Comparison of ENCODE assay signal across 24 cellular contexts in the genomic region with DNA sequence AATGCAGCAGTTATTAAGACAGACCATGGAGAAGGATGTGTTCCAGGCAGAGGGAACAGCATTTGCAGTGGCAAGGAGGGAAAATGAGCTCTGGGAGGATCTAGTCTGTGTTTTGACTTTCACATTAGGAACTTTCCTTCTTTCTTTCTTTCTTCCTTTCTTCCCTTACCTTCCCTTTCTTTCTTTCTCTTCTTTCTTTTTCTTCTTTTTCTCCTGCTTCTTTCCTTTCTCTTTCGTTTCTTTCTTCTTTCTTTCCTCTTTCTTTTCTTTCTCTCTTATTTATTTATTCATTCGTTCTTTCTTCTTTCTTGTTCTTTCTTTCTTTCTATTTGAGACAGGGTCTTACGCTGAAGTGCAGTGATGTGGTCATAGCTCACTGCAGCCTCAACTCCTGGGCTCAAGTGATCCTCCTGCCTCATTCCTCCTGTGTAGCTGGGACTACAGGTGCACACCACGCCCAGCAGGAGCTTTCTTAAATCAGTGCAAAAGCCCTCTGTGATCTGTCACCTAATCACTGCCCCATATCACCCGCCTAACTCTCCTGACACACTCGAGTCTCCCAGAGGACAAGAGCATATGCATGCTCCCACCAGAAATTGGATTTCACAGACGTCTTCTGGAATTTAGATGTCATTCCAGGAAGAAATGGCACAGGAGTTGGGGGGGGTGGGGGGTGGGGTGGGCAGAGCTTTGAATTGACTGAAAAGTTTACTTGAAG. TPM values are rescaled to one million over a fixed set of nuclear protein-coding genes. Genes with fewer than 3 reads are reported as not detected.
A peak's percentile ranks its signal among the peaks of the same experiment; 100 is the strongest.
DNase-seq lines count a peak whose midpoint lies in the region; ATAC-seq, FAIRE-seq and TF ChIP-seq lines count a peak whose summit lies in the region.
"Had no signal": no experiment of that assay in that cellular context is flagged by ENCODE, and none has a peak within 500 bp of the region (broad histone marks: within the 10 kb centered on the region; RNA-seq: fewer than 3 reads in every experiment).

No MANE protein-coding gene starts in this region.

- TF ChIP-seq POLR2A in K562 (conservative IDR thresholded peaks at IDR 0.05): no peak

- no peak for FAIRE-seq in K562 (lab: Jason Lieb, UNC)
- FAIRE-seq: A549, G401.6, GM12892, GM19239, H1 had no signal

- TF ChIP-seq CTCF in K562 (IDR thresholded peaks at IDR 0.05 in 2 of 3, conservative IDR thresholded peaks at IDR 0.05 in 1 of 3; ENCODE audit: insufficient read depth in 2 of 3, low read depth in 1 of 3, low read length in 3 of 3) (no peak), psoas muscle (IDR thresholded peaks at IDR 0.05) (no peak)

- H3K27me3 ChIP-seq in K562 (ENCODE audit: control insufficient read depth in 2 of 2, insufficient read depth in 2 of 2, low read length in 2 of 2): peaks cover 0 to 5% of the 10 kb centered on the region in 2 experiments; a peak in 1 of 5 replicates
- H3K27me3 ChIP-seq in psoas muscle (ENCODE audit: insufficient read depth in 3 of 3, low read length in 2 of 3): no peaks in the 10 kb centered on the region
- no peaks in the 10 kb centered on the region for H3K27me3 ChIP-seq in skeletal muscle tissue (ENCODE audit: control insufficient read depth in 3 of 3, insufficient read depth in 3 of 3, low read length in 3 of 3)

- CTCF ChIA-PET in K562 (lab: Yijun Ruan, JAX; ENCODE audit: low intra/inter-chr PET ratio): interaction anchor here (0.6 kb wide), 1 partner anchor 10 kb away, joined by 3 read pairs; no protein-coding TSS in a partner anchor

- TF ChIP-seq EP300 in K562 (IDR thresholded peaks at IDR 0.05; ENCODE audit: low read length): no peak

- TF ChIP-seq RAD21 in K562 (CRISPR knock-in tag; conservative IDR thresholded peaks at IDR 0.05 in 1 of 2, IDR thresholded peaks at IDR 0.05 in 1 of 2): no peak

- no peak for ATAC-seq in stimulated activated naive CD8-positive, alpha-beta T cell treated with anti-CD3 and anti-CD28 coated beads, Interleukin-15, amount 100 ng/mL, for 72 hours
- ATAC-seq in K562 (no peak), psoas muscle (peak; percentile 47 to 54 (median 48)), HG03439 (IDR thresholded peaks at IDR 0.05; ENCODE audit: unreplicated experiment) (no peak)
- ATAC-seq: A549 had no signal

- DNase-seq in stimulated activated naive CD8-positive, alpha-beta T cell treated with anti-CD3 and anti-CD28 coated beads, Interleukin-15, amount 100 ng/mL, for 72 hours: no peak
- DNase-seq in K562 (ENCODE audit: extremely low read depth in 1 of 4, low spot score in 3 of 4) (no peak), psoas muscle (no peak), AG08395 (ENCODE audit: low spot score) (no peak), DMS 273 treated with DMSO at 0.1 percent for 48 hours (lab: John Stamatoyannopoulos, UW) (no peak)
- DNase-seq: 8988T; ACHN; C1 segment of cervical spinal cord; Calu3; CD4-positive, alpha-beta memory T cell; COR-L47; DMS153; DND-41; GM23248; H7; HCEC 1CT had no signal

- H3K27me3 Mint-ChIP-seq in stimulated activated naive CD8-positive, alpha-beta T cell treated with anti-CD3 and anti-CD28 coated beads, Interleukin-15, Interleukin-2, amounts not matched to agents 100 ng/mL and 50 ng/mL, for 24 hours: peaks cover 37% of the 10 kb centered on the region
- H3K27me3 Mint-ChIP-seq in stimulated activated naive CD8-positive, alpha-beta T cell treated with anti-CD3 and anti-CD28 coated beads, Interleukin-15, amount 100 ng/mL, for 72 hours: peaks cover 37% of the 10 kb centered on the region

- no peaks in the 10 kb centered on the region for H3K4me1 ChIP-seq in K562 (replicated peaks in 1 of 2; ENCODE audit: control insufficient read depth in 2 of 2, insufficient read depth in 2 of 2, low read length in 2 of 2)
- no peaks in the 10 kb centered on the region for H3K4me1 ChIP-seq in psoas muscle
- H3K4me1 ChIP-seq in skeletal muscle tissue (ENCODE audit: control insufficient read depth in 3 of 3, insufficient read depth in 3 of 3, low read length in 3 of 3): no peaks in the 10 kb centered on the region
- H3K4me1 ChIP-seq: A549 had no signal

- H3K9me3 ChIP-seq in K562 (replicated peaks; ENCODE audit: control insufficient read depth, insufficient read depth, low read depth, low read length) (no peaks in the 10 kb centered on the region), psoas muscle (no peaks in the 10 kb centered on the region), skeletal muscle tissue (ENCODE audit: control insufficient read depth in 3 of 3, low read length in 3 of 3) (no peaks in the 10 kb centered on the region)
- H3K9me3 ChIP-seq: A549 had no signal

- no peaks in the 10 kb centered on the region for H3K36me3 Mint-ChIP-seq in stimulated activated naive CD8-positive, alpha-beta T cell treated with anti-CD3 and anti-CD28 coated beads, Interleukin-15, Interleukin-2, amounts not matched to agents 100 ng/mL and 50 ng/mL, for 24 hours (ENCODE audit: low read depth)
- H3K36me3 Mint-ChIP-seq: CD4-positive, alpha-beta memory T cell had no signal

- H3K4me3 ChIP-seq in K562 (no peak overlapping the region), psoas muscle (no peak overlapping the region), skeletal muscle tissue (ENCODE audit: low read length in 3 of 3) (no peak overlapping the region)
- H3K4me3 ChIP-seq: A549, GM23248 had no signal

- no peak overlapping the region for H3K4me3 Mint-ChIP-seq in stimulated activated naive CD8-positive, alpha-beta T cell treated with anti-CD3 and anti-CD28 coated beads, Interleukin-15, Interleukin-2, amounts not matched to agents 100 ng/mL and 50 ng/mL, for 24 hours
- H3K4me3 Mint-ChIP-seq in stimulated activated naive CD8-positive, alpha-beta T cell treated with anti-CD3 and anti-CD28 coated beads, Interleukin-15, amount 100 ng/mL, for 72 hours: no peak overlapping the region
- H3K4me3 Mint-ChIP-seq: CD4-positive, alpha-beta memory T cell had no signal

- H4K20me1 ChIP-seq in K562 (replicated peaks; ENCODE audit: control insufficient read depth, insufficient read depth, low read length): no peaks in the 10 kb centered on the region

- intact Hi-C loops in K562 (cut with micrococcal nuclease): no loop called here
- intact Hi-C loops in psoas muscle (cut with DNase I): loop anchor here in 1 of 2 donors (10.0 kb wide), 1 partner anchor 56 kb away; no protein-coding TSS in a partner anchor

- H3K36me3 ChIP-seq in K562 (ENCODE audit: control insufficient read depth, insufficient read depth, low read length) (no peaks in the 10 kb centered on the region), psoas muscle (ENCODE audit: insufficient read depth in 1 of 2, low read depth in 1 of 2) (peaks cover 0 to 23% of the 10 kb centered on the region in 2 donors), skeletal muscle tissue (ENCODE audit: control insufficient read depth in 3 of 3, insufficient read depth in 3 of 3, low read length in 3 of 3) (peaks cover 0 to 11% (median 2%) of the 10 kb centered on the region in 3 donors)

- in situ Hi-C loops in K562 (cut with MboI): no loop called here

- no TSS peak for BruUV-seq in K562 (replicated peaks; lab: Mats Ljungman, UMichigan)

- H3K27ac Mint-ChIP-seq in stimulated activated naive CD8-positive, alpha-beta T cell treated with anti-CD3 and anti-CD28 coated beads, Interleukin-15, Interleukin-2, amounts not matched to agents 100 ng/mL and 50 ng/mL, for 24 hours: peak overlapping the region; percentile 10
- no peak overlapping the region for H3K27ac Mint-ChIP-seq in stimulated activated naive CD8-positive, alpha-beta T cell treated with anti-CD3 and anti-CD28 coated beads, Interleukin-15, amount 100 ng/mL, for 72 hours
- H3K27ac Mint-ChIP-seq: CD4-positive, alpha-beta memory T cell had no signal

- H3K9me1 ChIP-seq in K562 (ENCODE audit: control insufficient read depth, insufficient read depth, low read length): no peaks in the 10 kb centered on the region

- POLR2A ChIA-PET in K562 (lab: Yijun Ruan, JAX): no interaction called here

- 1% methylated on average over 7 of the region's 7 CpGs for WGBS in K562 (ENCODE audit: insufficient coverage, low coverage, missing lambda C conversion rate)
- WGBS in psoas muscle, 3 donors: 67 to 71% (median 68%) methylated on average over 7 of the region's 7 CpGs

- no peak overlapping the region for H3K27ac ChIP-seq in K562 (ENCODE audit: extremely low read depth, low read depth, low read length)
- H3K27ac ChIP-seq in psoas muscle: peak overlapping the region; percentile 39
- H3K27ac ChIP-seq in skeletal muscle tissue (ENCODE audit: low read depth, low read length): peak overlapping the region; percentile 5
- H3K27ac ChIP-seq: A549, GM23248 had no signal

- H3K4me1 Mint-ChIP-seq in stimulated activated naive CD8-positive, alpha-beta T cell treated with anti-CD3 and anti-CD28 coated beads, Interleukin-15, Interleukin-2, amounts not matched to agents 100 ng/mL and 50 ng/mL, for 24 hours (ENCODE audit: low read depth): no peaks in the 10 kb centered on the region
- peaks cover 3% of the 10 kb centered on the region for H3K4me1 Mint-ChIP-seq in stimulated activated naive CD8-positive, alpha-beta T cell treated with anti-CD3 and anti-CD28 coated beads, Interleukin-15, amount 100 ng/mL, for 72 hours
- H3K4me1 Mint-ChIP-seq: CD4-positive, alpha-beta memory T cell had no signal

- H3K79me2 ChIP-seq in K562 (ENCODE audit: control insufficient read depth, insufficient read depth, low read length): no peaks in the 10 kb centered on the region

- no peak overlapping the region for H2AFZ ChIP-seq in K562 (ENCODE audit: low read depth, low read length)
- H2AFZ ChIP-seq: GM23248 had no signal

- H3K4me2 ChIP-seq in K562 (ENCODE audit: insufficient read depth, low read length): no peak overlapping the region
- H3K4me2 ChIP-seq: A549 had no signal

- no peaks in the 10 kb centered on the region for H3K9me3 Mint-ChIP-seq in stimulated activated naive CD8-positive, alpha-beta T cell treated with anti-CD3 and anti-CD28 coated beads, Interleukin-15, Interleukin-2, amounts not matched to agents 100 ng/mL and 50 ng/mL, for 24 hours
- no peaks in the 10 kb centered on the region for H3K9me3 Mint-ChIP-seq in stimulated activated naive CD8-positive, alpha-beta T cell treated with anti-CD3 and anti-CD28 coated beads, Interleukin-15, amount 100 ng/mL, for 72 hours

- H3K9ac ChIP-seq in K562 (ENCODE audit: insufficient read depth in 1 of 2, low read depth in 2 of 2, low read length in 2 of 2) (no peak overlapping the region), skeletal muscle tissue (ENCODE audit: low read depth in 1 of 3, low read length in 3 of 3) (no peak overlapping the region)
- H3K9ac ChIP-seq: GM23248 had no signal

RNA-seq across cellular contexts. Expression of gene SPATA4, which starts 15.4 kb away (rescaled TPM):
- not detected in 2 replicates for total RNA-seq in K562 (2011; cell fraction: chromatin; rRNA removed; ENCODE audit: low replicate concordance)
- total RNA-seq in K562 (2011; cell fraction: nucleolus; rRNA removed): not detected in 2 replicates
- not detected in 2 replicates for total RNA-seq in K562 (2011; cell fraction: nucleoplasm; rRNA removed)
- total RNA-seq in K562 (2014; rRNA removed) (not detected in 2 replicates), K562 (2014; rRNA removed; fragmentation: Illumina TruSeq; extraction: Trizol) (not detected in 2 replicates), K562 (2015; rRNA removed; fragmentation: Illumina TruSeq; extraction: Trizol) (not detected in 2 replicates), K562 (2021) (not detected in 2 replicates), psoas muscle (1 to 10 TPM in 2 of 4 donors, under 1 TPM in 2; 0.38 to 1.7 (median 0.74) TPM), skeletal muscle tissue (0.52 TPM)
- polyA plus RNA-seq in K562 (2011; rRNA removed) (not detected in 2 replicates), K562 (2014; fragmentation: Illumina TruSeq; extraction: Trizol) (not detected in 2 replicates), K562 (2014; fragmentation: Nextera tagmentation; extraction: Ambion mirVana) (not detected), K562 (2014; rRNA removed) (not detected in 2 replicates), psoas muscle (1 to 10 TPM in 1 of 3 donors, under 1 TPM in 2; 0.08 to 1.2 (median 0.75) TPM)
- polyA plus RNA-seq in K562 (2011; cell fraction: cytosol; rRNA removed): not detected in 2 replicates
- polyA plus RNA-seq in K562 (2011; cell fraction: nucleus; rRNA removed): not detected in 2 replicates
- not detected in 2 replicates for polyA plus RNA-seq in K562 (2012)
- not detected in 2 replicates for polyA minus RNA-seq in K562 (2011; rRNA and poly(A)+ RNA removed)
- not detected in 2 replicates for polyA minus RNA-seq in K562 (2011; cell fraction: cytosol; rRNA and poly(A)+ RNA removed)
- polyA minus RNA-seq in K562 (2011; cell fraction: nucleus; rRNA and poly(A)+ RNA removed): not detected in 2 replicates
- total RNA-seq: Calu3; CD4-positive, alpha-beta memory T cell; GM23248; H1; H7 had no signal
- polyA plus RNA-seq: CD4-positive, alpha-beta memory T cell; H1 had no signal

RNA-seq across cellular contexts. Expression of gene ASB5, which starts 58.3 kb away (rescaled TPM):
- not detected in 2 replicates for total RNA-seq in K562 (2011; cell fraction: chromatin; rRNA removed; ENCODE audit: low replicate concordance)
- total RNA-seq in K562 (2011; cell fraction: nucleolus; rRNA removed): 0.39 TPM in 1 of 2 replicates, not detected in the other
- total RNA-seq in K562 (2011; cell fraction: nucleoplasm; rRNA removed): 1.3 TPM in 1 of 2 replicates, not detected in the other
- total RNA-seq in K562 (2014; rRNA removed): not detected in 2 replicates
- not detected in 2 replicates for total RNA-seq in K562 (2014; rRNA removed; fragmentation: Illumina TruSeq; extraction: Trizol)
- total RNA-seq in K562 (2015; rRNA removed; fragmentation: Illumina TruSeq; extraction: Trizol): not detected in 2 replicates
- not detected in 2 replicates for total RNA-seq in K562 (2021)
- not detected in 2 replicates for polyA plus RNA-seq in K562 (2011; rRNA removed)
- not detected in 2 replicates for polyA plus RNA-seq in K562 (2011; cell fraction: cytosol; rRNA removed)
- not detected in 2 replicates for polyA plus RNA-seq in K562 (2011; cell fraction: nucleus; rRNA removed)
- not detected in 2 replicates for polyA plus RNA-seq in K562 (2012)
- not detected in 2 replicates for polyA plus RNA-seq in K562 (2014; fragmentation: Illumina TruSeq; extraction: Trizol)
- polyA plus RNA-seq in K562 (2014; fragmentation: Nextera tagmentation; extraction: Ambion mirVana): not detected
- polyA plus RNA-seq in K562 (2014; rRNA removed): not detected in 2 replicates
- polyA minus RNA-seq in K562 (2011; rRNA and poly(A)+ RNA removed): not detected in 2 replicates
- polyA minus RNA-seq in K562 (2011; cell fraction: cytosol; rRNA and poly(A)+ RNA removed): not detected in 2 replicates
- not detected in 2 replicates for polyA minus RNA-seq in K562 (2011; cell fraction: nucleus; rRNA and poly(A)+ RNA removed)
- total RNA-seq in psoas muscle: 100 to 1,000 TPM; 247 to 661 (median 465) TPM
- polyA plus RNA-seq in psoas muscle: 1,000 to 10,000 TPM in 1 of 3 donors, 100 to 1,000 TPM in 2; 456 to 1,213 (median 601) TPM
- total RNA-seq in skeletal muscle tissue: 77.8 TPM
- total RNA-seq: Calu3; CD4-positive, alpha-beta memory T cell; GM23248; H1 had no signal
- polyA plus RNA-seq: A549; CD4-positive, alpha-beta memory T cell; GM23248 had no signal

Comparison
In these comparisons a context has a peak if more than half of its experiments do, and no peak if none do; other contexts are left out.
1. ATAC-seq: peak in psoas muscle (4 of 4); none in stimulated activated naive CD8-positive, alpha-beta T cell treated with anti-CD3 and anti-CD28 coated beads, Interleukin-15, amount 100 ng/mL, for 72 hours (single experiment), K562 (single experiment) and HG03439 (single experiment).
2. RNA of gene ASB5, which starts 58.3 kb away (total RNA-seq): 247 to 661 TPM in psoas muscle and 77.8 TPM in skeletal muscle tissue (single experiment); 0.39 to 1.3 TPM in K562; every median in the first group is over 10 times any median in the second.